16 cellular contexts compared by ENCODE assay signal in genomic region chr4:6961496-6962210, GRCh38. TPM values are rescaled to one million over a fixed set of nuclear protein-coding genes. Genes with fewer than 3 reads are reported as not detected.
DNase-seq lines count a peak whose midpoint lies in the region; ATAC-seq and TF ChIP-seq lines count a peak whose summit lies in the region.
"Had no signal": no experiment of that assay in that cellular context is flagged by ENCODE, and none has a peak within 500 bp of the region (broad histone marks: within the 10 kb centered on the region; RNA-seq: fewer than 3 reads in every experiment).

No MANE protein-coding gene starts in this region.

- no peak overlapping the region for H3K14ac ChIP-seq in neuronal stem cell (ENCODE audit: low read length)

- no peak for TF ChIP-seq POLR2A in esophagus muscularis mucosa (IDR thresholded peaks at IDR 0.05; ENCODE audit: low read depth)

- peaks cover 5% of the 10 kb centered on the region for H3K79me1 ChIP-seq in neuronal stem cell (ENCODE audit: low read depth, low read length)

- peak overlapping the region in 7 of 11 experiments; percentile 5 to 65 (median 37); a peak in 5 of 22 replicates for H3K27ac ChIP-seq in BLaER1 treated with 17β-estradiol and CSF1 and Interleukin-3, amounts not matched to agents 10 nM and 100 nM
- H3K27ac ChIP-seq in esophagus muscularis mucosa (replicated peaks in 1 of 4), result no peak overlapping the region
- H3K27ac ChIP-seq in neuronal stem cell (replicated peaks; ENCODE audit: low read length), result peak overlapping the region; percentile 3
- H3K27ac ChIP-seq: brain microvascular endothelial cell had no signal

- DNase-seq in NT2/D1 (ENCODE audit: low read depth, low spot score) (no peak), esophagus muscularis mucosa (ENCODE audit: extremely low spot score) (peak; percentile 45), neuronal stem cell (ENCODE audit: low spot score) (no peak), NCI-H2107 (lab: John Stamatoyannopoulos, UW) (no peak), GF-D8 (lab: John Stamatoyannopoulos, UW) (no peak)
- DNase-seq in activated naive CD4-positive, alpha-beta T cell (lab: John Stamatoyannopoulos, UW), result no peak
- DNase-seq: activated CD4-positive, alpha-beta memory T cell treated with anti-CD3 and anti-CD28 coated beads, Interleukin-2, amount 10 ng/mL, durations not matched to agents 7 days and 5 days; activated T-cell treated with anti-CD3 and anti-CD28 coated beads, Interleukin-2, amount 50 U/mL, for 4 hours; brain microvascular endothelial cell; GOT3; NCI-H1694 treated with DMSO at 0.1 percent for 48 hours; NCI-H446 treated with DMSO at 0.1 percent for 48 hours; Right ventricle myocardium superior had no signal

- peak overlapping the region; percentile 4 for H2BK120ac ChIP-seq in neuronal stem cell (ENCODE audit: low read depth, low read length)

- peak overlapping the region in 7 of 11 experiments; percentile 5 to 57 (median 14); a peak in 9 of 22 replicates for H3K9ac ChIP-seq in BLaER1 treated with 17β-estradiol and CSF1 and Interleukin-3, amounts not matched to agents 10 nM and 100 nM
- peak overlapping the region; percentile 58 for H3K9ac ChIP-seq in NT2/D1 (ENCODE audit: insufficient read length, low read depth)
- H3K9ac ChIP-seq in neuronal stem cell (ENCODE audit: low read depth, low read length, poor library complexity), result peak overlapping the region; percentile 53

- peaks cover 24 to 82% (median 54%) of the 10 kb centered on the region in 11 experiments for H3K36me3 ChIP-seq in BLaER1 treated with 17β-estradiol and CSF1 and Interleukin-3, amounts not matched to agents 10 nM and 100 nM
- H3K36me3 ChIP-seq in NT2/D1 (ENCODE audit: insufficient read depth, insufficient read length, low read length) (no peaks in the 10 kb centered on the region), esophagus muscularis mucosa (peaks cover 0 to 3% (median 0%) of the 10 kb centered on the region in 4 donors), neuronal stem cell (replicated peaks in 1 of 2; ENCODE audit: control insufficient read depth in 2 of 2, insufficient read depth in 2 of 2, low read length in 2 of 2) (no peaks in the 10 kb centered on the region)
- H3K36me3 ChIP-seq: brain microvascular endothelial cell had no signal

- H3K18ac ChIP-seq in neuronal stem cell (ENCODE audit: low read length), result peak overlapping the region; percentile 88

- H2BK5ac ChIP-seq in neuronal stem cell (ENCODE audit: low read length), result peak overlapping the region; percentile 40

- no peaks in the 10 kb centered on the region for H3K9me3 ChIP-seq in BLaER1 treated with 17β-estradiol and CSF1 and Interleukin-3, amounts not matched to agents 10 nM and 100 nM (replicated peaks in 1 of 11)
- H3K9me3 ChIP-seq in NT2/D1 (ENCODE audit: insufficient read depth, low read length) (no peaks in the 10 kb centered on the region), esophagus muscularis mucosa (no peaks in the 10 kb centered on the region), neuronal stem cell (replicated peaks in 1 of 2; ENCODE audit: control insufficient read depth in 2 of 2, insufficient read depth in 1 of 2, low read depth in 1 of 2, low read length in 2 of 2) (no peaks in the 10 kb centered on the region)

- H4K20me1 ChIP-seq in BLaER1 treated with 17β-estradiol and CSF1 and Interleukin-3, amounts not matched to agents 10 nM and 100 nM, result peaks cover 94 to 100% (median 100%) of the 10 kb centered on the region in 11 experiments

- peak overlapping the region; percentile 23 for H2BK15ac ChIP-seq in neuronal stem cell (ENCODE audit: low read length)

- no peak for TF ChIP-seq CTCF in esophagus muscularis mucosa (IDR thresholded peaks at IDR 0.05)

- WGBS in esophagus muscularis mucosa, result 94% methylated on average over 18 of the region's 20 CpGs
- no CpG with 5 or more reads among the region's 20 CpGs for WGBS in neuronal stem cell (ENCODE audit: extremely low coverage in 2 of 2, insufficient read length in 2 of 2, insufficient replicate concordance in 1 of 2), 2 donors

- peak overlapping the region; percentile 71 for H2AK5ac ChIP-seq in neuronal stem cell (ENCODE audit: low read depth, low read length)

- H4K8ac ChIP-seq in neuronal stem cell (ENCODE audit: low read depth, low read length), result no peak overlapping the region

- no peak overlapping the region for H3K4me3 ChIP-seq in BLaER1 treated with 17β-estradiol and CSF1 and Interleukin-3, amounts not matched to agents 10 nM and 100 nM
- H3K4me3 ChIP-seq in NT2/D1 (ENCODE audit: insufficient read length, low read depth) (no peak overlapping the region), esophagus muscularis mucosa (no peak overlapping the region), neuronal stem cell (ENCODE audit: low read length in 2 of 2) (no peak overlapping the region)

- no peak overlapping the region for H3K4ac ChIP-seq in neuronal stem cell (ENCODE audit: low read length)

- H4K91ac ChIP-seq in neuronal stem cell (ENCODE audit: low read depth, low read length, poor library complexity), result no peak overlapping the region

- no peak for TF ChIP-seq EP300 in esophagus muscularis mucosa (IDR thresholded peaks at IDR 0.05)

- intact Hi-C loops in esophagus muscularis mucosa (cut with DNase I), result no loop called here

- peaks cover 97 to 100% (median 100%) of the 10 kb centered on the region in 10 experiments for H3K4me1 ChIP-seq in BLaER1 treated with 17β-estradiol and CSF1 and Interleukin-3, amounts not matched to agents 10 nM and 100 nM
- H3K4me1 ChIP-seq in NT2/D1 (ENCODE audit: insufficient read depth, insufficient read length) (peaks cover 34% of the 10 kb centered on the region), esophagus muscularis mucosa (peaks cover 5 to 40% (median 17%) of the 10 kb centered on the region in 4 donors), neuronal stem cell (ENCODE audit: control insufficient read depth in 2 of 2, insufficient read depth in 1 of 2, low read depth in 1 of 2, low read length in 2 of 2) (peaks cover 24 to 29% of the 10 kb centered on the region in 2 donors)

- H3K23ac ChIP-seq in neuronal stem cell (ENCODE audit: low read depth, low read length, poor library complexity), result no peak overlapping the region

- peak overlapping the region; percentile 75 for H2BK12ac ChIP-seq in neuronal stem cell (ENCODE audit: low read length)

- H3K4me2 ChIP-seq in BLaER1 treated with 17β-estradiol and CSF1 and Interleukin-3, amounts not matched to agents 10 nM and 100 nM, result peak overlapping the region; percentile 68 to 85 (median 75)
- peak overlapping the region; percentile 32 for H3K4me2 ChIP-seq in neuronal stem cell (ENCODE audit: insufficient read depth, low read length, poor library complexity, severe bottlenecking)

- ATAC-seq in HG03139 (IDR thresholded peaks at IDR 0.05; ENCODE audit: unreplicated experiment), result no peak
- ATAC-seq: activated T-cell treated with anti-CD3 and anti-CD28 coated beads, Interleukin-2, amount 50 U/mL, for 4 hours; esophagus mucosa had no signal

- H2AFZ ChIP-seq in neuronal stem cell (ENCODE audit: low read length), result no peak overlapping the region

- H3K27me3 ChIP-seq in BLaER1 treated with 17β-estradiol and CSF1 and Interleukin-3, amounts not matched to agents 10 nM and 100 nM, result no peaks in the 10 kb centered on the region
- H3K27me3 ChIP-seq in NT2/D1 (ENCODE audit: insufficient read depth, insufficient read length) (no peaks in the 10 kb centered on the region), esophagus muscularis mucosa (no peaks in the 10 kb centered on the region), neuronal stem cell (ENCODE audit: control insufficient read depth in 3 of 3, insufficient read depth in 3 of 3, low read depth in 1 of 3, low read length in 3 of 3) (no peaks in the 10 kb centered on the region)
- H3K27me3 ChIP-seq: brain microvascular endothelial cell had no signal

RNA-seq across cellular contexts. Expression of gene TBC1D14, which starts 52.0 kb away (rescaled TPM):
- 10 to 100 TPM; 37.0 to 49.4 (median 44.2) TPM for total RNA-seq in esophagus muscularis mucosa
- 33.1 TPM for polyA plus RNA-seq in neuronal stem cell (2013, experiment 1 of 2)
- polyA plus RNA-seq in neuronal stem cell (2013, experiment 2 of 2), result 33.3 TPM

Comparison
In these comparisons a context has a peak if more than half of its experiments do, and no peak if none do; other contexts are left out.
1. H3K27ac ChIP-seq: peak in BLaER1 treated with 17β-estradiol and CSF1 and Interleukin-3, amounts not matched to agents 10 nM and 100 nM (7 of 11) and neuronal stem cell (single experiment); none in esophagus muscularis mucosa (0 of 4).
2. Peak in every context shown above with its lines, with median percentiles within 50 percentile points of each other: H3K9ac ChIP-seq.